In the genomic region with DNA sequence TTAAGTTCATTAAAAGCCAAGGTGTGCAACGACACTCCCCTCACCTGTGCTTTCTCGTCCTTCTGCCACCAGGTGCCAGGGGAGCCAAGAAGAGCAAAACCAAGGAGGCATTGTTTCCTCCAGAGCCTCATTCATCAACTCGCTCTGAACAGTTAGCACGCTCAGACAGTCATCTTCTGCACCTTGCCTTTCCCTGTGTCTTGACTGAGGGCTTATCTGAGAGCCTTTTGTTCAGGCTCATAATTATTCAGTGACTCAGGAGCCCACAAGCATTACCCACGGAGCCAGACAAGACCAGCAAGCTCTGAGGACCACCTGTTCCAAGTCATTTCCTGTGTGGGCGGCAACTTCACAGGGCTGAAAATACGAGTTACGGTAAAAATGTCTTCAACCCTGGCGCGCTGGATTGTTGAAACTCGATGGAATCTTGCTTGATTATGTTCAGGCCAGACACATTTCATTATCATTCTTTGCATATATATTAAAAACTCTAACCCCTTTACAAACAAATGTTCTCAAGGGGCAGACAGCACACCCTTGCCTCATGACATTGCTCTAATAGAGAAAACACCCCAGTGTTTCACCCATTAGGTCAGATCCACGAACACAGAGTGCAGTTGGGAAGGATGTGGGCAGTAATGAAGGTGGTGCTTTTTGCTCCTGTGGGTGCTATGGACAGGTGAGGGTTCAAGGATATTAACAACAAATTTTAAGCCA, we compare ENCODE assay signal across 9 cellular contexts.
DNase-seq lines count a peak whose midpoint lies in the region; ATAC-seq and TF ChIP-seq lines count a peak whose summit lies in the region.
"Had no signal": no experiment of that assay in that cellular context is flagged by ENCODE, and none has a peak within 500 bp of the region (broad histone marks: within the 10 kb centered on the region; RNA-seq: fewer than 3 reads in every experiment).

No MANE protein-coding gene starts in this region.

- H3K27me3 Mint-ChIP-seq in activated T-helper 17 cell treated with anti-CD3 and anti-CD28 coated beads, Interleukin-2, amount 50 U/mL, for 72 hours = no peaks in the 10 kb centered on the region
- no peaks in the 10 kb centered on the region for H3K27me3 Mint-ChIP-seq in natural killer cell (ENCODE audit: low read depth in 2 of 2)

- peak overlapping the region in 9 of 11 experiments; percentile 13 to 50 (median 26); a peak in 12 of 22 replicates for H3K4me2 ChIP-seq in BLaER1 treated with 17β-estradiol and CSF1 and Interleukin-3, amounts not matched to agents 10 nM and 100 nM

- peaks cover 0 to 12% (median 9%) of the 10 kb centered on the region in 10 experiments; a peak in 13 of 20 replicates for H3K4me1 ChIP-seq in BLaER1 treated with 17β-estradiol and CSF1 and Interleukin-3, amounts not matched to agents 10 nM and 100 nM

- peak; percentile 86 for ATAC-seq in activated T-helper 17 cell treated with anti-CD3 and anti-CD28 coated beads, Interleukin-2, amount 50 U/mL, for 72 hours (replicated peaks)
- ATAC-seq in natural killer cell = peak; percentile 58 to 92 (median 88)
- ATAC-seq in GM21529 (IDR thresholded peaks at IDR 0.05; ENCODE audit: unreplicated experiment) = no peak
- ATAC-seq in left lobe of liver = no peak
- no peak for ATAC-seq in HG03520 (IDR thresholded peaks at IDR 0.05; ENCODE audit: unreplicated experiment)

- peak overlapping the region; percentile 81 for H3K27ac Mint-ChIP-seq in activated T-helper 17 cell treated with anti-CD3 and anti-CD28 coated beads, Interleukin-2, amount 50 U/mL, for 72 hours
- peak overlapping the region in 1 of 2 donors; percentile 38 for H3K27ac Mint-ChIP-seq in natural killer cell
- H3K27ac Mint-ChIP-seq: dendritic cell treated with granulocyte-macrophage colony-stimulating factor and Interleukin-4, amounts not matched to agents 40 ng/mL and 50 ng/mL, for 4 days had no signal

- peak overlapping the region; percentile 72 for H3K4me3 Mint-ChIP-seq in activated T-helper 17 cell treated with anti-CD3 and anti-CD28 coated beads, Interleukin-2, amount 50 U/mL, for 72 hours
- peak overlapping the region; percentile 31 for H3K4me3 Mint-ChIP-seq in natural killer cell
- H3K4me3 Mint-ChIP-seq: dendritic cell treated with granulocyte-macrophage colony-stimulating factor and Interleukin-4, amounts not matched to agents 40 ng/mL and 50 ng/mL, for 4 days had no signal

- TF ChIP-seq CTCF in natural killer cell (IDR thresholded peaks at IDR 0.05) = no peak

- H3K9ac ChIP-seq in BLaER1 treated with 17β-estradiol and CSF1 and Interleukin-3, amounts not matched to agents 10 nM and 100 nM = no peak overlapping the region

- DNase-seq in NCI-H526 (lab: John Stamatoyannopoulos, UW) = peak; percentile 43 to 52
- DNase-seq in natural killer cell = peak; percentile 19
- no peak for DNase-seq in left lobe of liver (ENCODE audit: low spot score)
- no peak for DNase-seq in DMS79 (lab: John Stamatoyannopoulos, UW)

- no peaks in the 10 kb centered on the region for H3K36me3 ChIP-seq in BLaER1 treated with 17β-estradiol and CSF1 and Interleukin-3, amounts not matched to agents 10 nM and 100 nM

- intact Hi-C loops in natural killer cell (cut with micrococcal nuclease) = loop anchor here (5.0 kb wide), 2 partner anchors 87 to 237 kb away; no protein-coding TSS in a partner anchor

- peaks cover 0 to 7% (median 0%) of the 10 kb centered on the region in 11 experiments; a peak in 3 of 22 replicates for H3K9me3 ChIP-seq in BLaER1 treated with 17β-estradiol and CSF1 and Interleukin-3, amounts not matched to agents 10 nM and 100 nM (replicated peaks in 1 of 11)

- H3K4me1 Mint-ChIP-seq in activated T-helper 17 cell treated with anti-CD3 and anti-CD28 coated beads, Interleukin-2, amount 50 U/mL, for 72 hours = peaks cover 23% of the 10 kb centered on the region
- peaks cover 16 to 17% of the 10 kb centered on the region in 2 donors for H3K4me1 Mint-ChIP-seq in natural killer cell

- no peaks in the 10 kb centered on the region for H3K9me3 Mint-ChIP-seq in activated T-helper 17 cell treated with anti-CD3 and anti-CD28 coated beads, Interleukin-2, amount 50 U/mL, for 72 hours
- H3K9me3 Mint-ChIP-seq in natural killer cell = no peaks in the 10 kb centered on the region
- H3K9me3 Mint-ChIP-seq: dendritic cell treated with granulocyte-macrophage colony-stimulating factor and Interleukin-4, amounts not matched to agents 40 ng/mL and 50 ng/mL, for 4 days had no signal

- H3K36me3 Mint-ChIP-seq in activated T-helper 17 cell treated with anti-CD3 and anti-CD28 coated beads, Interleukin-2, amount 50 U/mL, for 72 hours (ENCODE audit: low read depth) = no peaks in the 10 kb centered on the region
- no peaks in the 10 kb centered on the region for H3K36me3 Mint-ChIP-seq in natural killer cell

- no peaks in the 10 kb centered on the region for H3K27me3 ChIP-seq in BLaER1 treated with 17β-estradiol and CSF1 and Interleukin-3, amounts not matched to agents 10 nM and 100 nM

- no peak overlapping the region for H3K4me3 ChIP-seq in BLaER1 treated with 17β-estradiol and CSF1 and Interleukin-3, amounts not matched to agents 10 nM and 100 nM

- H3K27ac ChIP-seq in BLaER1 treated with 17β-estradiol and CSF1 and Interleukin-3, amounts not matched to agents 10 nM and 100 nM = no peak overlapping the region

- no peaks in the 10 kb centered on the region for H4K20me1 ChIP-seq in BLaER1 treated with 17β-estradiol and CSF1 and Interleukin-3, amounts not matched to agents 10 nM and 100 nM

Comparison
In these comparisons a context has a peak if more than half of its experiments do, and no peak if none do; other contexts are left out.
1. DNase-seq: peak in NCI-H526 (2 of 2) and natural killer cell (single experiment); none in left lobe of liver (single experiment) and DMS79 (single experiment).
2. ATAC-seq: peak in activated T-helper 17 cell treated with anti-CD3 and anti-CD28 coated beads, Interleukin-2, amount 50 U/mL, for 72 hours (single experiment) and natural killer cell (3 of 3); none in GM21529 (single experiment), left lobe of liver (single experiment) and HG03520 (single experiment).